In genomic region chr12:30203981-30204380, GRCh38 we compare ENCODE assay signal across 7 cellular contexts.
"Had no signal": no experiment of that assay in that cellular context is flagged by ENCODE, and none has a peak within 500 bp of the region (broad histone marks: within the 10 kb centered on the region; RNA-seq: fewer than 3 reads in every experiment).

No MANE protein-coding gene starts in this region.

- DNase-seq: GM23248, GOT3, H7, HFFc6 had no signal

- ATAC-seq: HCT116, HepG2 had no signal

- H3K27ac ChIP-seq: GM23248, HL-60 had no signal
